ENCODE assay signal across 15 cellular contexts in the genomic region with DNA sequence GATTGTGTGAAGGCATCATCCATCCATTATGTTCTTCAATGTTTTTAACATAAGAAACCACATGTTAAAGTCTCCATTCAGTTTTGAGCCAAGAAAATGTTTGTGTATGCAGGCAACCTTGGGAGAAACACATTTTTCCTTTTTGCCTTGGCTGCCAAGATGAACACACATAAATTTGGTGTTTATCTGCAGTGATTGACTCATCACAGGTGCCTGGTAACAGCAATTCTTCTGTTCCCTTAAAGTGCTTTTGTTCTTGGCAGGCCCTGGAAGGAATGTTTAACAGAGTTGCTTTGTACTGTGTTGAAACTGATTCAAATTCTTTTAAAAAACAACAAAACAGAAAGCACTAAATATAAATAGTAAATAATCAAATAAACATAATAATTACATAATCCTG.
DNase-seq lines count a peak whose midpoint lies in the region; ATAC-seq, FAIRE-seq and TF ChIP-seq lines count a peak whose summit lies in the region.
"Had no signal": no experiment of that assay in that cellular context is flagged by ENCODE, and none has a peak within 500 bp of the region (broad histone marks: within the 10 kb centered on the region; RNA-seq: fewer than 3 reads in every experiment).

No MANE protein-coding gene starts in this region.

- no peak overlapping the region for H2BK120ac ChIP-seq in mesendoderm (ENCODE audit: low read depth, low read length)

- no peak overlapping the region for H2BK15ac ChIP-seq in mesendoderm (replicated peaks; ENCODE audit: low read depth)

- H3K23ac ChIP-seq in mesendoderm (ENCODE audit: low read length) = no peak overlapping the region

- H2AK5ac ChIP-seq in mesendoderm (ENCODE audit: low read length) = no peak overlapping the region

- H3K79me2 ChIP-seq in endothelial cell of umbilical vein (ENCODE audit: control insufficient read depth, insufficient read depth, low read length) (no peaks in the 10 kb centered on the region), mesendoderm (ENCODE audit: control insufficient read depth, insufficient read depth, low read length) (no peaks in the 10 kb centered on the region)

- no peaks in the 10 kb centered on the region for H3K9me3 ChIP-seq in endothelial cell of umbilical vein (replicated peaks; ENCODE audit: control insufficient read depth, insufficient read depth, low read length)
- H3K9me3 ChIP-seq: gastroesophageal sphincter, lower lobe of right lung had no signal

- POLR2A ChIA-PET in endothelial cell of umbilical vein (lab: Charles Lee) = no interaction called here

- H3K56ac ChIP-seq in mesendoderm (ENCODE audit: low read length) = no peak overlapping the region

- H3K36me3 ChIP-seq in endothelial cell of umbilical vein (ENCODE audit: control insufficient read depth in 2 of 2, extremely low read depth in 1 of 2, insufficient read depth in 2 of 2, low read length in 2 of 2) = no peaks in the 10 kb centered on the region
- no peaks in the 10 kb centered on the region for H3K36me3 ChIP-seq in mesendoderm (ENCODE audit: control insufficient read depth, insufficient read depth, low read length)
- H3K36me3 ChIP-seq: gastroesophageal sphincter, lower lobe of right lung had no signal

- no peak overlapping the region for H3K18ac ChIP-seq in mesendoderm (ENCODE audit: low read length)

- CTCF ChIA-PET in endothelial cell of umbilical vein (lab: Charles Lee) = no interaction called here

- in situ Hi-C loops in Caki2 (cut with HindIII; ENCODE audit: low pct_unique_long_range_greater_than_20kb, low sequenced_read_pairs) = no loop called here

- H3K27me3 ChIP-seq in endothelial cell of umbilical vein (ENCODE audit: control insufficient read depth in 2 of 2, insufficient read depth in 2 of 2, low read length in 2 of 2) = no peaks in the 10 kb centered on the region
- no peaks in the 10 kb centered on the region for H3K27me3 ChIP-seq in mesendoderm (ENCODE audit: insufficient read depth, low read length, poor library complexity)
- H3K27me3 ChIP-seq: gastroesophageal sphincter had no signal

- H3K4ac ChIP-seq in mesendoderm (ENCODE audit: low read depth, low read length) = no peak overlapping the region

- H3K4me2 ChIP-seq in endothelial cell of umbilical vein (ENCODE audit: insufficient read depth, low read length) (no peak overlapping the region), mesendoderm (ENCODE audit: low read length) (no peak overlapping the region)

- H2AFZ ChIP-seq in endothelial cell of umbilical vein (ENCODE audit: low read depth, low read length) = no peak overlapping the region

- TF ChIP-seq CTCF in endothelial cell of umbilical vein (IDR thresholded peaks at IDR 0.05; ENCODE audit: extremely low read depth in 1 of 2, insufficient read depth in 1 of 2, low read depth in 1 of 2, low read length in 2 of 2) = no peak

- ATAC-seq in GM18520 (IDR thresholded peaks at IDR 0.05; ENCODE audit: unreplicated experiment) = no peak
- ATAC-seq: gastroesophageal sphincter; lower lobe of right lung; stimulated activated naive B cell treated with anti-CD40 and anti-IgM and Interleukin-4, amounts not matched to agents 10 μg/mL and 1 μg/mL and 100 μg/mL, for 72 hours had no signal

- peak; percentile 86 for FAIRE-seq in endothelial cell of umbilical vein (lab: Jason Lieb, UNC)

- no peak for TF ChIP-seq POLR2A in endothelial cell of umbilical vein (IDR thresholded peaks at IDR 0.05; ENCODE audit: low read depth, low read length)

- H3K4me1 ChIP-seq in endothelial cell of umbilical vein (ENCODE audit: control insufficient read depth, extremely low read depth, insufficient read depth, low read length) = peaks cover 3% of the 10 kb centered on the region
- no peaks in the 10 kb centered on the region for H3K4me1 ChIP-seq in mesendoderm (ENCODE audit: control insufficient read depth, low read depth, low read length)
- H3K4me1 ChIP-seq: gastroesophageal sphincter, lower lobe of right lung had no signal

- no peak overlapping the region for H2BK5ac ChIP-seq in mesendoderm (ENCODE audit: low read length)

- no peaks in the 10 kb centered on the region for H3K9me1 ChIP-seq in endothelial cell of umbilical vein (replicated peaks; ENCODE audit: control insufficient read depth, extremely low read depth, insufficient read depth, low read length)

- H4K8ac ChIP-seq in mesendoderm (ENCODE audit: low read depth, low read length) = no peak overlapping the region

- DNase-seq in Caki2 (ENCODE audit: low read depth) = peak; percentile 56
- peak; percentile 11 for DNase-seq in M059J (ENCODE audit: low read depth)
- peak; percentile 96 for DNase-seq in endothelial cell of umbilical vein (ENCODE audit: low read depth, low spot score)
- DNase-seq in mesendoderm = peak; percentile 41
- no peak for DNase-seq in NCI-H1436 treated with DMSO at 0.1 percent for 48 hours (lab: John Stamatoyannopoulos, UW)
- no peak for DNase-seq in cardiac septum (ENCODE audit: low spot score)
- DNase-seq in NCI-H1417 (lab: John Stamatoyannopoulos, UW) = no peak
- DNase-seq: activated CD4-positive, alpha-beta T cell treated with anti-CD3 and anti-CD28 coated beads for 4 hours; cerebellar nuclear complex; lower lobe of right lung; NCI-H1417 treated with DMSO at 0.1 percent for 48 hours; stimulated activated naive B cell treated with anti-CD40 and anti-IgM and Interleukin-4, amounts not matched to agents 10 μg/mL and 1 μg/mL and 100 μg/mL, for 72 hours had no signal

- no peak overlapping the region for H3K4me3 ChIP-seq in endothelial cell of umbilical vein (replicated peaks in 1 of 3; ENCODE audit: insufficient read depth in 1 of 3, low read depth in 1 of 3, low read length in 3 of 3)
- H3K4me3 ChIP-seq in mesendoderm (ENCODE audit: low read length) = no peak overlapping the region
- H3K4me3 ChIP-seq: gastroesophageal sphincter, lower lobe of right lung had no signal

- no peak overlapping the region for H3K9ac ChIP-seq in endothelial cell of umbilical vein (replicated peaks; ENCODE audit: extremely low read depth, insufficient read depth, low read length)
- no peak overlapping the region for H3K9ac ChIP-seq in mesendoderm (ENCODE audit: low read length)

- no peaks in the 10 kb centered on the region for H3K79me1 ChIP-seq in mesendoderm (ENCODE audit: low read length)

- no peak overlapping the region for H4K5ac ChIP-seq in mesendoderm (ENCODE audit: low read length)

- dilution Hi-C loops in endothelial cell of umbilical vein (cut with MboI; ENCODE audit: extremely low pct_ligation_motif_present, low sequenced_read_pairs) = no loop called here

- no peak overlapping the region for H3K27ac ChIP-seq in endothelial cell of umbilical vein (ENCODE audit: insufficient read depth, low read depth, low read length)
- no peak overlapping the region for H3K27ac ChIP-seq in mesendoderm (ENCODE audit: low read depth, low read length)
- H3K27ac ChIP-seq: gastroesophageal sphincter, HL-60, lower lobe of right lung had no signal

- BruUV-seq in endothelial cell of umbilical vein (replicated peaks; lab: Mats Ljungman, UMichigan) = no TSS peak

- intact Hi-C loops in endothelial cell of umbilical vein (cut with micrococcal nuclease) = loop anchor here (1.0 kb wide), 1 partner anchor 143 kb away; no protein-coding TSS in a partner anchor
- intact Hi-C loops in cardiac septum (cut with DNase I) = no loop called here

- no peaks in the 10 kb centered on the region for H4K20me1 ChIP-seq in endothelial cell of umbilical vein (replicated peaks; ENCODE audit: control insufficient read depth, extremely low read depth, insufficient read depth, low read length)

TF ChIP-seq in endothelial cell of umbilical vein, 7 proteins besides CTCF, POLR2A, EP300 and RAD21:
- TF ChIP-seq MAX (IDR thresholded peaks at IDR 0.05; ENCODE audit: insufficient read depth, insufficient read length) (no peak), FOS (IDR thresholded peaks at IDR 0.05; ENCODE audit: borderline replicate concordance, insufficient read depth, low read length) (peak; percentile 34), POLR2AphosphoS5 (IDR thresholded peaks at IDR 0.05; ENCODE audit: insufficient read depth, low read depth, low read length) (peak; percentile 24), EZH2 (IDR thresholded peaks at IDR 0.05; ENCODE audit: borderline replicate concordance, low read depth, low read length, severe bottlenecking) (no peak), JUN (IDR thresholded peaks at IDR 0.05; ENCODE audit: borderline replicate concordance, insufficient read depth, insufficient read length, low read depth) (peak; percentile 53)
TF ChIP-seq in endothelial cell of umbilical vein: peak in this region for 3.

Comparison
In these comparisons a context has a peak if more than half of its experiments do, and no peak if none do; other contexts are left out.
1. DNase-seq: peak in Caki2 (single experiment), M059J (single experiment), endothelial cell of umbilical vein (single experiment) and mesendoderm (single experiment); none in NCI-H1436 treated with DMSO at 0.1 percent for 48 hours (single experiment), cardiac septum (single experiment) and NCI-H1417 (0 of 3).